In the genomic region with DNA sequence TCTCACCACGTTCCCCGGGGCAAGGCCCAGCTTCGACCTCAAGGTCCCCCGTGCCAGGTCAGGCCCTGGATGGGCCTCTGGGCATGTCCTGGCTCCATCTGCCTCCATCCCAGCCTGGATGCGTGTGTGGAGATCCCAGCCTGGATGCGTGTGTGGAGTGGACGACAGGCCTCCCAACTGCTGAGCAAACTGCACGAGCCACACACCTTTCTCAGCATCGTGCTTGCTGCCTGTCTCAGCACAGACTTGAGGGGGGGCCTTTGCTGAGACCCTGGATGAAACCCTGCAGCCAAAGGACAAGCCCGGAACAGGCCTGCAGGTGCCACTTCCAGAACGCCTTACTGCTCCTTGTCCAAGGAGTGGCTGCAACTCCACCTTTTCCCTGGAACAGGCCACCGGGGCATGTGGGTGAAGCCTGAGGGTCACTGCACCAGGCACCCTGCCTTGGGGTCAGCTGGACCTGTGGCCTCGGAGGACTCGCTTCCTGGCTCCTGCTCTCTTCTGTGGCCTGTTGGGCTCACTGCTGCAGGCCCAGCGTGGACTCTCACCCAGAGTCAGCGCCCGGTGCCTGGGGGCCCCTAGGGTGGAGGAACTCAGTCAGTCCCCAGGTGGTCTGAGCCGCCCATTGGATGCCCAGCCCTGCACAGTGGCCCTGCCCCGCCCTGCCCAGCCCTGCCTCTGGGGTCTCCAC, we compare ENCODE assay signal across 27 cellular contexts.
DNase-seq lines count a peak whose midpoint lies in the region; ATAC-seq and TF ChIP-seq lines count a peak whose summit lies in the region.
"Had no signal": no experiment of that assay in that cellular context is flagged by ENCODE, and none has a peak within 500 bp of the region (broad histone marks: within the 10 kb centered on the region; RNA-seq: fewer than 3 reads in every experiment).

No MANE protein-coding gene starts in this region.

- no peak overlapping the region for H2AFZ ChIP-seq in osteoblast (ENCODE audit: low read length)
- H2AFZ ChIP-seq: hepatocyte had no signal

- H3K27me3 Mint-ChIP-seq in natural killer cell treated with Interleukin-12 subunit alpha and Interleukin-12 subunit beta and Interleukin-15 and Interleukin-18, amount 100 ng/mL, for 72 hours: peaks cover 0 to 2% of the 10 kb centered on the region in 2 donors
- H3K27me3 Mint-ChIP-seq in natural killer cell (ENCODE audit: low read depth in 2 of 2): peaks cover 0 to 9% of the 10 kb centered on the region in 2 donors
- H3K27me3 Mint-ChIP-seq: activated CD4-positive, alpha-beta T cell treated with anti-CD3 and anti-CD28 coated beads, Interleukin-2, amount 10 ng/mL, durations not matched to agents 24 days and 14 days had no signal

- H3K9me3 Mint-ChIP-seq in natural killer cell treated with Interleukin-12 subunit alpha and Interleukin-12 subunit beta and Interleukin-15 and Interleukin-18, amount 100 ng/mL, for 72 hours: no peaks in the 10 kb centered on the region
- H3K9me3 Mint-ChIP-seq in natural killer cell: peaks cover 0 to 2% of the 10 kb centered on the region in 2 donors
- H3K9me3 Mint-ChIP-seq: activated CD4-positive, alpha-beta T cell treated with anti-CD3 and anti-CD28 coated beads, Interleukin-2, amount 10 ng/mL, durations not matched to agents 24 days and 14 days; T-helper 2 cell treated with Interferon-gamma antibody and Interleukin-4, amounts not matched to agents 5 μg/mL and 100 μg/mL, for 36 hours had no signal

- H3K4me1 ChIP-seq in osteoblast (ENCODE audit: insufficient read depth, low read length) (no peaks in the 10 kb centered on the region), gastrocnemius medialis (no peaks in the 10 kb centered on the region)
- H3K4me1 ChIP-seq: HAP-1, tibial artery had no signal

- TF ChIP-seq CTCF in natural killer cell (IDR thresholded peaks at IDR 0.05) (no peak), osteoblast (IDR thresholded peaks at IDR 0.05; ENCODE audit: extremely low read depth, low read depth, low read length) (no peak), gastrocnemius medialis (IDR thresholded peaks at IDR 0.05 in 4 of 5, conservative IDR thresholded peaks at IDR 0.05 in 1 of 5) (no peak)

- no peak overlapping the region for H3K4me3 ChIP-seq in osteoblast (ENCODE audit: insufficient read depth, low read length)
- no peak overlapping the region for H3K4me3 ChIP-seq in gastrocnemius medialis
- H3K4me3 ChIP-seq: BLaER1 treated with 17β-estradiol and CSF1 and Interleukin-3, amounts not matched to agents 10 nM and 100 nM; HAP-1; hepatocyte; neural progenitor cell; tibial artery had no signal

- intact Hi-C loops in natural killer cell (cut with micrococcal nuclease) (no loop called here), gastrocnemius medialis (cut with DNase I; ENCODE audit: low total_unique reads) (no loop called here)

- H3K36me3 ChIP-seq in osteoblast (ENCODE audit: insufficient read depth, low read length) (no peaks in the 10 kb centered on the region), gastrocnemius medialis (no peaks in the 10 kb centered on the region)
- H3K36me3 ChIP-seq: BLaER1 treated with 17β-estradiol and CSF1 and Interleukin-3, amounts not matched to agents 10 nM and 100 nM; brain microvascular endothelial cell; HAP-1; neural progenitor cell; tibial artery had no signal

- ATAC-seq in natural killer cell treated with Interleukin-12 subunit alpha and Interleukin-12 subunit beta and Interleukin-15 and Interleukin-18, amount 100 ng/mL, for 72 hours: no peak
- ATAC-seq in natural killer cell (no peak), gastrocnemius medialis (no peak), HG02852 (IDR thresholded peaks at IDR 0.05; ENCODE audit: unreplicated experiment) (no peak)

- no peaks in the 10 kb centered on the region for H3K79me2 ChIP-seq in osteoblast (ENCODE audit: insufficient read depth, low read length)
- H3K79me2 ChIP-seq: hepatocyte had no signal

- no peaks in the 10 kb centered on the region for H3K4me1 Mint-ChIP-seq in natural killer cell treated with Interleukin-12 subunit alpha and Interleukin-12 subunit beta and Interleukin-15 and Interleukin-18, amount 100 ng/mL, for 72 hours (ENCODE audit: low read depth in 2 of 2)
- H3K4me1 Mint-ChIP-seq in natural killer cell: no peaks in the 10 kb centered on the region
- H3K4me1 Mint-ChIP-seq: activated CD4-positive, alpha-beta T cell treated with anti-CD3 and anti-CD28 coated beads, Interleukin-2, amount 10 ng/mL, durations not matched to agents 24 days and 14 days had no signal

- no peak overlapping the region for H3K27ac Mint-ChIP-seq in natural killer cell treated with Interleukin-12 subunit alpha and Interleukin-12 subunit beta and Interleukin-15 and Interleukin-18, amount 100 ng/mL, for 72 hours
- H3K27ac Mint-ChIP-seq in natural killer cell: no peak overlapping the region
- H3K27ac Mint-ChIP-seq: activated CD4-positive, alpha-beta T cell treated with anti-CD3 and anti-CD28 coated beads, Interleukin-2, amount 10 ng/mL, durations not matched to agents 24 days and 14 days; activated naive CD4-positive, alpha-beta T cell treated with anti-CD3 and anti-CD28 coated beads for 36 hours; neural progenitor cell; T-helper 2 cell treated with Interferon-gamma antibody and Interleukin-4, amounts not matched to agents 5 μg/mL and 100 μg/mL, for 36 hours had no signal

- H3K27me3 ChIP-seq in osteoblast (ENCODE audit: insufficient read depth, low read length) (no peaks in the 10 kb centered on the region), gastrocnemius medialis (no peaks in the 10 kb centered on the region)
- H3K27me3 ChIP-seq: BLaER1 treated with 17β-estradiol and CSF1 and Interleukin-3, amounts not matched to agents 10 nM and 100 nM; brain microvascular endothelial cell; hepatocyte; neural progenitor cell had no signal

- H3K4me2 ChIP-seq in osteoblast (ENCODE audit: insufficient read depth, low read length): no peak overlapping the region
- H3K4me2 ChIP-seq: BLaER1 treated with 17β-estradiol and CSF1 and Interleukin-3, amounts not matched to agents 10 nM and 100 nM; hepatocyte; neural progenitor cell had no signal

- H3K27ac ChIP-seq in osteoblast (ENCODE audit: low read depth, low read length) (no peak overlapping the region), gastrocnemius medialis (no peak overlapping the region)
- H3K27ac ChIP-seq: 22Rv1; BLaER1 treated with 17β-estradiol and CSF1 and Interleukin-3, amounts not matched to agents 10 nM and 100 nM; brain microvascular endothelial cell; hepatocyte; neural progenitor cell; tibial artery had no signal

- DNase-seq in NCI-H526 (lab: John Stamatoyannopoulos, UW): peak; percentile 65 to 79
- DNase-seq in NCI-H526 treated with DMSO at 0.1 percent for 48 hours (lab: John Stamatoyannopoulos, UW): no peak
- DNase-seq in natural killer cell treated with Interleukin-12 subunit alpha and Interleukin-12 subunit beta and Interleukin-15 and Interleukin-18, amount 100 ng/mL, for 72 hours (ENCODE audit: low spot score): peak; percentile 44
- DNase-seq in natural killer cell: no peak
- DNase-seq in osteoblast (ENCODE audit: insufficient read length, low spot score, missing footprints): peak; percentile 72
- no peak for DNase-seq in gastrocnemius medialis
- DNase-seq in HUDEP-2 (lab: John Stamatoyannopoulos, UW; ENCODE audit: unreplicated experiment in 76 of 76): no peak
- DNase-seq: activated CD4-positive, alpha-beta T cell treated with anti-CD3 and anti-CD28 coated beads, Interleukin-2, amount 10 ng/mL, durations not matched to agents 24 days and 14 days; activated naive CD4-positive, alpha-beta T cell treated with anti-CD3 and anti-CD28 coated beads for 36 hours; activated T-cell treated with anti-CD3 and anti-CD28 coated beads, Interleukin-2, amount 50 U/mL, for 48 hours; brain microvascular endothelial cell; EL; foreskin melanocyte; Kasumi-1; mesenchymal stem cell; NCI-H1436; NCI-H2081; NCI-H524 treated with DMSO at 0.1 percent for 48 hours; stimulated activated CD4-positive, alpha-beta T cell treated with anti-CD3 and anti-CD28 coated beads, Interleukin-4, amount 100 ng/mL, for 24 hours had no signal

- TF ChIP-seq POLR2A in gastrocnemius medialis (IDR thresholded peaks at IDR 0.05): no peak

- H3K36me3 Mint-ChIP-seq in natural killer cell treated with Interleukin-12 subunit alpha and Interleukin-12 subunit beta and Interleukin-15 and Interleukin-18, amount 100 ng/mL, for 72 hours: no peaks in the 10 kb centered on the region
- H3K36me3 Mint-ChIP-seq in natural killer cell: no peaks in the 10 kb centered on the region
- H3K36me3 Mint-ChIP-seq: neural progenitor cell had no signal

- in situ Hi-C loops in gastrocnemius medialis (cut with MboI; ENCODE audit: low sequenced_read_pairs in 4 of 4): no loop called here

- no peak overlapping the region for H3K4me3 Mint-ChIP-seq in natural killer cell treated with Interleukin-12 subunit alpha and Interleukin-12 subunit beta and Interleukin-15 and Interleukin-18, amount 100 ng/mL, for 72 hours
- no peak overlapping the region for H3K4me3 Mint-ChIP-seq in natural killer cell
- H3K4me3 Mint-ChIP-seq: activated CD4-positive, alpha-beta T cell treated with anti-CD3 and anti-CD28 coated beads, Interleukin-2, amount 10 ng/mL, durations not matched to agents 24 days and 14 days; activated naive CD4-positive, alpha-beta T cell treated with anti-CD3 and anti-CD28 coated beads for 36 hours; neural progenitor cell; T-helper 2 cell treated with Interferon-gamma antibody and Interleukin-4, amounts not matched to agents 5 μg/mL and 100 μg/mL, for 36 hours had no signal

- H3K9me3 ChIP-seq in osteoblast (ENCODE audit: low read depth, low read length) (no peaks in the 10 kb centered on the region), gastrocnemius medialis (no peaks in the 10 kb centered on the region)
- H3K9me3 ChIP-seq: HAP-1 had no signal

- H4K20me1 ChIP-seq in osteoblast (ENCODE audit: insufficient read depth, low read length): no peaks in the 10 kb centered on the region

Comparison
In these comparisons a context has a peak if more than half of its experiments do, and no peak if none do; other contexts are left out.
1. DNase-seq: peak in NCI-H526 (2 of 2), natural killer cell treated with Interleukin-12 subunit alpha and Interleukin-12 subunit beta and Interleukin-15 and Interleukin-18, amount 100 ng/mL, for 72 hours (single experiment) and osteoblast (single experiment); none in NCI-H526 treated with DMSO at 0.1 percent for 48 hours (single experiment), natural killer cell (single experiment), gastrocnemius medialis (0 of 2) and HUDEP-2 (0 of 76).